In genomic region chr17:72122668-72123495, GRCh38 we compare ENCODE assay signal across 1 cellular context.
TF ChIP-seq lines count a peak whose summit lies in the region.

No MANE protein-coding gene starts in this region.

TF ChIP-seq in IMR-90, 13 proteins besides CTCF, POLR2A, EP300 and RAD21:
- TF ChIP-seq SMC3 (IDR thresholded peaks at IDR 0.05; ENCODE audit: low read depth, low read length) (no peak), MXI1 (IDR thresholded peaks at IDR 0.05; ENCODE audit: borderline replicate concordance, low read depth, low read length) (0 out of 2 replicates have a peak, but pooled peaks have one; percentile 55), RFX5 (IDR thresholded peaks at IDR 0.05; ENCODE audit: low read depth, low read length) (no peak), NFE2L2 (IDR thresholded peaks at IDR 0.05; ENCODE audit: low read depth, low read length) (no peak), MAFK (IDR thresholded peaks at IDR 0.05; ENCODE audit: low read depth, low read length) (no peak), USF2 (IDR thresholded peaks at IDR 0.05; ENCODE audit: low read depth, low read length) (no peak), CEBPB (IDR thresholded peaks at IDR 0.05; ENCODE audit: low read depth, low read length) (no peak), FOS (IDR thresholded peaks at IDR 0.05; ENCODE audit: low read depth, low read length) (no peak), RCOR1 (IDR thresholded peaks at IDR 0.05; ENCODE audit: insufficient replicate concordance, low read length) (no peak), MAZ (IDR thresholded peaks at IDR 0.05; ENCODE audit: borderline replicate concordance, low read depth, low read length) (no peak), CHD1 (IDR thresholded peaks at IDR 0.05; ENCODE audit: low read depth, low read length) (0 out of 2 replicates have a peak, but pooled peaks have one; percentile 61), BHLHE40 (IDR thresholded peaks at IDR 0.05; ENCODE audit: low read depth, low read length) (peak; percentile 18; the same call in 1 of the 2 replicates)
